Comparison of ENCODE assay signal across 36 cellular contexts in the genomic region with DNA sequence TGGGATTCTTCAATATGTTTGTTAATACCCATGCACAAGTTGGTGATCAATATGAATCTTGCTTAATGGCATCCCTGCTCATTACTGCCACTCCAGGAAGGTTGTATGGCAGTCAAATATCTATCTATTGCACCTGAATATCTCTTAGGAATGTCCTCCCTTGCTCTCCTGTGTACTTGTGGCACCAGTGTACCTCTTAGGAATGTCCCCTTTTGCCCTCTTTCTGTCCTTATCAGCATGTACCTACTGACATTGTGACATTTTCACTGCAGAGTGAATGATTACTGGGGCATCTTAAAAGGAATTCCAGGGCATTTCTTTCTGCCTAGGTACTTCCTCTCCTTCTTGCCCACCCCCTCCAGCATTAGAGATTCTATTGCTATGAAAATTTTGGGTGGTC.
"Had no signal": no experiment of that assay in that cellular context is flagged by ENCODE, and none has a peak within 500 bp of the region (broad histone marks: within the 10 kb centered on the region; RNA-seq: fewer than 3 reads in every experiment).

No MANE protein-coding gene starts in this region.

- ATAC-seq: activated CD4-positive, alpha-beta T cell treated with anti-CD3 and anti-CD28 coated beads for 36 hours; activated CD4-positive, CD25-positive, alpha-beta regulatory T cell treated with anti-CD3 and anti-CD28 coated beads, Interleukin-2, amount 50 U/mL, for 24 hours; activated CD8-positive, alpha-beta memory T cell treated with anti-CD3 and anti-CD28 coated beads, Interleukin-2, amount 10 ng/mL, durations not matched to agents 7 days and 5 days; activated CD8-positive, alpha-beta T cell treated with anti-CD3 and anti-CD28 coated beads, Interleukin-2, amount 10 ng/mL, durations not matched to agents 7 days and 5 days; activated naive CD4-positive, alpha-beta T cell treated with anti-CD3 and anti-CD28 coated beads, Interleukin-2, amount 50 U/mL, for 72 hours; body of pancreas; WTC11 had no signal

- H3K4me3 Mint-ChIP-seq: activated CD4-positive, alpha-beta memory T cell treated with anti-CD3 and anti-CD28 coated beads, Interleukin-2, amount 10 ng/mL, durations not matched to agents 7 days and 5 days; activated CD4-positive, alpha-beta T cell treated with anti-CD3 and anti-CD28 coated beads for 36 hours; activated CD4-positive, alpha-beta T cell treated with anti-CD3 and anti-CD28 coated beads, Interleukin-2, amount 10 ng/mL, durations not matched to agents 7 days and 5 days; activated CD8-positive, alpha-beta memory T cell treated with anti-CD3 and anti-CD28 coated beads, Interleukin-2, amount 10 ng/mL, durations not matched to agents 7 days and 5 days; activated CD8-positive, alpha-beta T cell treated with anti-CD3 and anti-CD28 coated beads, Interleukin-2, amount 10 ng/mL, durations not matched to agents 7 days and 5 days; activated naive CD4-positive, alpha-beta T cell treated with anti-CD3 and anti-CD28 coated beads for 36 hours; activated naive CD8-positive, alpha-beta T cell treated with anti-CD3 and anti-CD28 coated beads for 36 hours; activated T-cell treated with anti-CD3 and anti-CD28 coated beads, Interleukin-2, amount 50 U/mL, for 24 hours; T-helper 1 cell treated with Interleukin-12 subunit alpha and Interleukin-12 subunit beta and Interleukin-4 antibody, amounts not matched to agents 30 μg/mL and 1 μg/mL, for 36 hours; T-helper 2 cell treated with Interferon-gamma antibody and Interleukin-4, amounts not matched to agents 5 μg/mL and 100 μg/mL, for 36 hours; WTC11 had no signal

- H3K9me3 ChIP-seq: adrenal gland had no signal

- H3K27ac ChIP-seq: adrenal gland, body of pancreas, brain microvascular endothelial cell, breast epithelium, WERI-Rb-1 had no signal

- H3K27ac Mint-ChIP-seq: activated CD4-positive, alpha-beta memory T cell treated with anti-CD3 and anti-CD28 coated beads, Interleukin-2, amount 10 ng/mL, durations not matched to agents 7 days and 5 days; activated CD4-positive, alpha-beta T cell treated with anti-CD3 and anti-CD28 coated beads for 36 hours; activated CD4-positive, alpha-beta T cell treated with anti-CD3 and anti-CD28 coated beads, Interleukin-2, amount 10 ng/mL, durations not matched to agents 7 days and 5 days; activated CD8-positive, alpha-beta memory T cell treated with anti-CD3 and anti-CD28 coated beads, Interleukin-2, amount 10 ng/mL, durations not matched to agents 7 days and 5 days; activated CD8-positive, alpha-beta T cell treated with anti-CD3 and anti-CD28 coated beads, Interleukin-2, amount 10 ng/mL, durations not matched to agents 7 days and 5 days; activated naive CD4-positive, alpha-beta T cell treated with anti-CD3 and anti-CD28 coated beads for 36 hours; activated naive CD4-positive, alpha-beta T cell treated with anti-CD3 and anti-CD28 coated beads, Interleukin-2, amount 50 U/mL, for 72 hours; activated naive CD8-positive, alpha-beta T cell treated with anti-CD3 and anti-CD28 coated beads for 36 hours; activated T-cell treated with anti-CD3 and anti-CD28 coated beads, Interleukin-2, amount 50 U/mL, for 24 hours; activated T-helper 2 cell treated with anti-CD3 and anti-CD28 coated beads, Interferon-gamma antibody, Interleukin-2, Interleukin-4, amounts not matched to agents 10 μg/mL and 5 μg/mL and 100 μg/mL, durations not matched to agents 14 hours and 24 hours and 36 hours; T-helper 1 cell treated with Interleukin-12 subunit alpha and Interleukin-12 subunit beta and Interleukin-4 antibody, amounts not matched to agents 30 μg/mL and 1 μg/mL, for 36 hours; T-helper 2 cell treated with Interferon-gamma antibody and Interleukin-4, amounts not matched to agents 5 μg/mL and 100 μg/mL, for 36 hours; WTC11 had no signal

- H3K36me3 Mint-ChIP-seq: activated CD8-positive, alpha-beta memory T cell treated with anti-CD3 and anti-CD28 coated beads, Interleukin-2, amount 10 ng/mL, durations not matched to agents 7 days and 5 days had no signal

- H3K27me3 ChIP-seq: adrenal gland, body of pancreas, brain microvascular endothelial cell, breast epithelium had no signal

- H3K4me3 ChIP-seq: adrenal gland, body of pancreas, breast epithelium had no signal

- H3K4me1 ChIP-seq: adrenal gland, body of pancreas, breast epithelium had no signal

- H3K4me1 Mint-ChIP-seq: activated CD4-positive, alpha-beta memory T cell treated with anti-CD3 and anti-CD28 coated beads, Interleukin-2, amount 10 ng/mL, durations not matched to agents 7 days and 5 days; activated CD4-positive, alpha-beta T cell treated with anti-CD3 and anti-CD28 coated beads for 36 hours; activated CD4-positive, alpha-beta T cell treated with anti-CD3 and anti-CD28 coated beads, Interleukin-2, amount 10 ng/mL, durations not matched to agents 7 days and 5 days; activated CD8-positive, alpha-beta memory T cell treated with anti-CD3 and anti-CD28 coated beads, Interleukin-2, amount 10 ng/mL, durations not matched to agents 7 days and 5 days; activated naive CD8-positive, alpha-beta T cell treated with anti-CD3 and anti-CD28 coated beads for 36 hours had no signal

- H3K27me3 Mint-ChIP-seq: activated CD4-positive, alpha-beta memory T cell treated with anti-CD3 and anti-CD28 coated beads, Interleukin-2, amount 10 ng/mL, durations not matched to agents 7 days and 5 days; activated CD4-positive, alpha-beta T cell treated with anti-CD3 and anti-CD28 coated beads for 36 hours; activated CD4-positive, alpha-beta T cell treated with anti-CD3 and anti-CD28 coated beads, Interleukin-2, amount 10 ng/mL, durations not matched to agents 7 days and 5 days; activated CD8-positive, alpha-beta memory T cell treated with anti-CD3 and anti-CD28 coated beads, Interleukin-2, amount 10 ng/mL, durations not matched to agents 7 days and 5 days; activated naive CD8-positive, alpha-beta T cell treated with anti-CD3 and anti-CD28 coated beads for 36 hours; activated T-cell treated with anti-CD3 and anti-CD28 coated beads, Interleukin-2, amount 50 U/mL, for 24 hours had no signal

- H3K36me3 ChIP-seq: adrenal gland, brain microvascular endothelial cell, breast epithelium, WERI-Rb-1 had no signal

- DNase-seq: activated CD4-positive, alpha-beta memory T cell treated with anti-CD3 and anti-CD28 coated beads, Interleukin-2, amount 10 ng/mL, durations not matched to agents 7 days and 5 days; activated CD4-positive, alpha-beta T cell treated with anti-CD3 and anti-CD28 coated beads for 1 hour; activated CD4-positive, alpha-beta T cell treated with anti-CD3 and anti-CD28 coated beads for 36 hours; activated CD4-positive, alpha-beta T cell treated with anti-CD3 and anti-CD28 coated beads for 48 hours; activated CD4-positive, alpha-beta T cell treated with anti-CD3 and anti-CD28 coated beads, Interleukin-2, amount 10 ng/mL, durations not matched to agents 7 days and 5 days; activated CD4-positive, alpha-beta T cell treated with anti-CD3 and anti-CD28 coated beads, Interleukin-2, amount 50 U/mL, for 48 hours; activated CD4-positive, CD25-positive, alpha-beta regulatory T cell; activated CD8-positive, alpha-beta memory T cell treated with anti-CD3 and anti-CD28 coated beads for 24 hours; activated CD8-positive, alpha-beta memory T cell treated with anti-CD3 and anti-CD28 coated beads, Interleukin-2, amount 10 ng/mL, durations not matched to agents 7 days and 5 days; activated CD8-positive, alpha-beta memory T cell treated with anti-CD3 and anti-CD28 coated beads, Interleukin-2, amount 50 U/mL, for 48 hours; activated CD8-positive, alpha-beta T cell treated with anti-CD3 and anti-CD28 coated beads, Interleukin-2, amount 10 ng/mL, durations not matched to agents 7 days and 5 days; activated effector memory CD4-positive, alpha-beta T cell treated with Interleukin-2 at 50 U/mL for 16 hours; activated gamma-delta T cell; activated naive CD4-positive, alpha-beta T cell treated with anti-CD3 and anti-CD28 coated beads for 36 hours; activated naive CD4-positive, alpha-beta T cell treated with anti-CD3 and anti-CD28 coated beads, Interleukin-2, amount 50 U/mL, for 16 hours; activated naive CD8-positive, alpha-beta T cell treated with anti-CD3 and anti-CD28 coated beads for 36 hours; activated T-cell treated with anti-CD3 and anti-CD28 coated beads, Interleukin-2, amount 50 U/mL, for 24 hours; activated T-cell treated with anti-CD3 and anti-CD28 coated beads, Interleukin-2, amount 50 U/mL, for 48 hours; adrenal gland; amniotic stem cell; aorta; body of pancreas; brain microvascular endothelial cell; central memory CD4-positive, alpha-beta T cell; SW 1271; T-helper 1 cell; T-helper 2 cell; T-helper 9 cell; WERI-Rb-1 had no signal
